ENCODE assay signal across 18 cellular contexts in genomic region chr3:50221413-50222168, GRCh38. TPM values are rescaled to one million over a fixed set of nuclear protein-coding genes. Genes with fewer than 3 reads are reported as not detected.
A peak's percentile ranks its signal among the peaks of the same experiment; 100 is the strongest.
DNase-seq lines count a peak whose midpoint lies in the region; ATAC-seq lines count a peak whose summit lies in the region.
"Had no signal": no experiment of that assay in that cellular context is flagged by ENCODE, and none has a peak within 500 bp of the region (broad histone marks: within the 10 kb centered on the region; RNA-seq: fewer than 3 reads in every experiment).

No MANE protein-coding gene starts in this region.

- H3K27ac Mint-ChIP-seq in activated naive CD8-positive, alpha-beta T cell treated with anti-CD3 and anti-CD28 coated beads, Interleukin-2, amount 10 ng/mL, durations not matched to agents 7 days and 5 days: peak overlapping the region; percentile 48
- no peak overlapping the region for H3K27ac Mint-ChIP-seq in activated naive CD8-positive, alpha-beta T cell treated with anti-CD3 and anti-CD28 coated beads, Interleukin-2, amount 50 U/mL, for 24 hours
- H3K27ac Mint-ChIP-seq in T-helper 17 cell: peak overlapping the region; percentile 53
- H3K27ac Mint-ChIP-seq: activated naive CD4-positive, alpha-beta T cell treated with anti-CD3 and anti-CD28 coated beads for 36 hours; stimulated activated naive CD8-positive, alpha-beta T cell treated with anti-CD3 and anti-CD28 coated beads, Interleukin-15, Interleukin-2, amounts not matched to agents 100 ng/mL and 50 ng/mL, for 24 hours had no signal

- POLR2A ChIA-PET in activated naive CD8-positive, alpha-beta T cell treated with anti-CD3 and anti-CD28 coated beads, Interleukin-2, amount 10 ng/mL, durations not matched to agents 7 days and 5 days (lab: Charles Lee): interaction anchor here (0.5 to 2.4 kb wide), 4 partner anchors 12 to 95 kb away, joined by 4 to 12 read pairs (median 4); no protein-coding TSS in a partner anchor

- no peak for ATAC-seq in activated naive CD8-positive, alpha-beta T cell treated with anti-CD3 and anti-CD28 coated beads, Interleukin-2, amount 10 ng/mL, durations not matched to agents 7 days and 5 days (ENCODE audit: low read depth)
- ATAC-seq in activated naive CD8-positive, alpha-beta T cell treated with anti-CD3 and anti-CD28 coated beads, Interleukin-2, amount 50 U/mL, for 24 hours: no peak
- ATAC-seq in T-helper 17 cell (no peak), GM21786 (IDR thresholded peaks at IDR 0.05; ENCODE audit: unreplicated experiment) (no peak), GM19467 (IDR thresholded peaks at IDR 0.05; ENCODE audit: unreplicated experiment) (no peak)
- ATAC-seq: HCT116, mucosa of descending colon had no signal

- no peaks in the 10 kb centered on the region for H3K9me3 Mint-ChIP-seq in activated naive CD8-positive, alpha-beta T cell treated with anti-CD3 and anti-CD28 coated beads, Interleukin-2, amount 10 ng/mL, durations not matched to agents 7 days and 5 days
- H3K9me3 Mint-ChIP-seq in activated naive CD8-positive, alpha-beta T cell treated with anti-CD3 and anti-CD28 coated beads, Interleukin-2, amount 50 U/mL, for 24 hours: no peaks in the 10 kb centered on the region
- H3K9me3 Mint-ChIP-seq: activated naive CD4-positive, alpha-beta T cell treated with anti-CD3 and anti-CD28 coated beads for 36 hours; stimulated activated naive CD8-positive, alpha-beta T cell treated with anti-CD3 and anti-CD28 coated beads, Interleukin-15, Interleukin-2, amounts not matched to agents 100 ng/mL and 50 ng/mL, for 24 hours had no signal

- H3K9me3 ChIP-seq in T-helper 17 cell (ENCODE audit: control insufficient read depth, low read length, poor library complexity, severe bottlenecking): no peaks in the 10 kb centered on the region
- H3K9me3 ChIP-seq: mucosa of descending colon had no signal

- peaks cover 11% of the 10 kb centered on the region for H3K27me3 Mint-ChIP-seq in activated naive CD8-positive, alpha-beta T cell treated with anti-CD3 and anti-CD28 coated beads, Interleukin-2, amount 10 ng/mL, durations not matched to agents 7 days and 5 days
- peaks cover 8% of the 10 kb centered on the region for H3K27me3 Mint-ChIP-seq in activated naive CD8-positive, alpha-beta T cell treated with anti-CD3 and anti-CD28 coated beads, Interleukin-2, amount 50 U/mL, for 24 hours
- H3K27me3 Mint-ChIP-seq in T-helper 17 cell: no peaks in the 10 kb centered on the region

- no peaks in the 10 kb centered on the region for H3K36me3 Mint-ChIP-seq in activated naive CD8-positive, alpha-beta T cell treated with anti-CD3 and anti-CD28 coated beads, Interleukin-2, amount 10 ng/mL, durations not matched to agents 7 days and 5 days
- H3K36me3 Mint-ChIP-seq in activated naive CD8-positive, alpha-beta T cell treated with anti-CD3 and anti-CD28 coated beads, Interleukin-2, amount 50 U/mL, for 24 hours (ENCODE audit: low read depth): no peaks in the 10 kb centered on the region
- H3K36me3 Mint-ChIP-seq in T-helper 17 cell (ENCODE audit: low read depth): no peaks in the 10 kb centered on the region

- peaks cover 2% of the 10 kb centered on the region for H3K4me1 Mint-ChIP-seq in activated naive CD8-positive, alpha-beta T cell treated with anti-CD3 and anti-CD28 coated beads, Interleukin-2, amount 10 ng/mL, durations not matched to agents 7 days and 5 days
- peaks cover 10% of the 10 kb centered on the region for H3K4me1 Mint-ChIP-seq in activated naive CD8-positive, alpha-beta T cell treated with anti-CD3 and anti-CD28 coated beads, Interleukin-2, amount 50 U/mL, for 24 hours
- H3K4me1 Mint-ChIP-seq in T-helper 17 cell: peaks cover 16% of the 10 kb centered on the region

- peak overlapping the region; percentile 12 for H3K27ac ChIP-seq in temporal lobe (ENCODE audit: low read depth, low read length)
- H3K27ac ChIP-seq: HL-60 had no signal

- no peak for DNase-seq in activated naive CD8-positive, alpha-beta T cell treated with anti-CD3 and anti-CD28 coated beads, Interleukin-2, amount 10 ng/mL, durations not matched to agents 7 days and 5 days
- no peak for DNase-seq in activated naive CD8-positive, alpha-beta T cell treated with anti-CD3 and anti-CD28 coated beads, Interleukin-2, amount 50 U/mL, for 24 hours
- DNase-seq in T-helper 17 cell (no peak), iPS-NIHi11 (ENCODE audit: low spot score) (peak; percentile 79), NCI-H2196 (lab: John Stamatoyannopoulos, UW; ENCODE audit: unreplicated experiment) (no peak)
- DNase-seq: activated naive CD4-positive, alpha-beta T cell treated with anti-CD3 and anti-CD28 coated beads for 36 hours; COR-L47; foreskin melanocyte; mucosa of descending colon; small intestine had no signal

- no peak overlapping the region for H3K4me3 Mint-ChIP-seq in activated naive CD8-positive, alpha-beta T cell treated with anti-CD3 and anti-CD28 coated beads, Interleukin-2, amount 10 ng/mL, durations not matched to agents 7 days and 5 days
- no peak overlapping the region for H3K4me3 Mint-ChIP-seq in activated naive CD8-positive, alpha-beta T cell treated with anti-CD3 and anti-CD28 coated beads, Interleukin-2, amount 50 U/mL, for 24 hours
- H3K4me3 Mint-ChIP-seq in T-helper 17 cell: no peak overlapping the region
- H3K4me3 Mint-ChIP-seq: activated naive CD4-positive, alpha-beta T cell treated with anti-CD3 and anti-CD28 coated beads for 36 hours; stimulated activated naive CD8-positive, alpha-beta T cell treated with anti-CD3 and anti-CD28 coated beads, Interleukin-15, Interleukin-2, amounts not matched to agents 100 ng/mL and 50 ng/mL, for 24 hours had no signal

RNA-seq across cellular contexts. Expression of gene GNAI2, which starts 14.4 kb away (rescaled TPM):
- 100 to 1,000 TPM; 435 to 448 TPM for total RNA-seq in activated naive CD8-positive, alpha-beta T cell treated with anti-CD3 and anti-CD28 coated beads, Interleukin-2, amount 10 ng/mL, durations not matched to agents 7 days and 5 days
- 100 to 1,000 TPM; 266 to 288 TPM for total RNA-seq in T-helper 17 cell
- 83.1 TPM for total RNA-seq in temporal lobe

RNA-seq across cellular contexts. Expression of gene SLC38A3, which starts 16.5 kb away (rescaled TPM):
- not detected for total RNA-seq in activated naive CD8-positive, alpha-beta T cell treated with anti-CD3 and anti-CD28 coated beads, Interleukin-2, amount 10 ng/mL, durations not matched to agents 7 days and 5 days
- total RNA-seq in T-helper 17 cell: under 1 TPM in 1 of 2 donors, not detected in 1; 0.78 TPM
- total RNA-seq in temporal lobe: 5.4 TPM
- total RNA-seq: activated naive CD4-positive, alpha-beta T cell treated with anti-CD3 and anti-CD28 coated beads for 36 hours; bronchial epithelial cell had no signal

RNA-seq across cellular contexts. Expression of gene GNAT1, which starts 30.2 kb away (rescaled TPM):
- total RNA-seq in activated naive CD8-positive, alpha-beta T cell treated with anti-CD3 and anti-CD28 coated beads, Interleukin-2, amount 10 ng/mL, durations not matched to agents 7 days and 5 days: not detected
- total RNA-seq in T-helper 17 cell: under 1 TPM in 1 of 2 donors, not detected in 1; 0.10 TPM
- total RNA-seq in temporal lobe: not detected
- total RNA-seq: activated naive CD4-positive, alpha-beta T cell treated with anti-CD3 and anti-CD28 coated beads for 36 hours; bronchial epithelial cell; mucosa of descending colon; osteocyte had no signal

RNA-seq across cellular contexts. Expression of gene SEMA3B, which starts 47.4 kb away (rescaled TPM):
- 1 to 10 TPM in 1 of 2 experiments, under 1 TPM in 1; 0.36 to 1.0 TPM for total RNA-seq in activated naive CD8-positive, alpha-beta T cell treated with anti-CD3 and anti-CD28 coated beads, Interleukin-2, amount 10 ng/mL, durations not matched to agents 7 days and 5 days
- 1 to 10 TPM; 1.7 to 1.8 TPM for total RNA-seq in T-helper 17 cell
- 3.2 TPM for total RNA-seq in temporal lobe

RNA-seq across cellular contexts. Expression of gene LSMEM2, which starts 57.3 kb away (rescaled TPM):
- not detected for total RNA-seq in activated naive CD8-positive, alpha-beta T cell treated with anti-CD3 and anti-CD28 coated beads, Interleukin-2, amount 10 ng/mL, durations not matched to agents 7 days and 5 days
- total RNA-seq in T-helper 17 cell (not detected), temporal lobe (not detected)
- total RNA-seq: activated naive CD4-positive, alpha-beta T cell treated with anti-CD3 and anti-CD28 coated beads for 36 hours; bronchial epithelial cell; osteocyte had no signal
